8 cellular contexts compared by ENCODE assay signal in the genomic region with DNA sequence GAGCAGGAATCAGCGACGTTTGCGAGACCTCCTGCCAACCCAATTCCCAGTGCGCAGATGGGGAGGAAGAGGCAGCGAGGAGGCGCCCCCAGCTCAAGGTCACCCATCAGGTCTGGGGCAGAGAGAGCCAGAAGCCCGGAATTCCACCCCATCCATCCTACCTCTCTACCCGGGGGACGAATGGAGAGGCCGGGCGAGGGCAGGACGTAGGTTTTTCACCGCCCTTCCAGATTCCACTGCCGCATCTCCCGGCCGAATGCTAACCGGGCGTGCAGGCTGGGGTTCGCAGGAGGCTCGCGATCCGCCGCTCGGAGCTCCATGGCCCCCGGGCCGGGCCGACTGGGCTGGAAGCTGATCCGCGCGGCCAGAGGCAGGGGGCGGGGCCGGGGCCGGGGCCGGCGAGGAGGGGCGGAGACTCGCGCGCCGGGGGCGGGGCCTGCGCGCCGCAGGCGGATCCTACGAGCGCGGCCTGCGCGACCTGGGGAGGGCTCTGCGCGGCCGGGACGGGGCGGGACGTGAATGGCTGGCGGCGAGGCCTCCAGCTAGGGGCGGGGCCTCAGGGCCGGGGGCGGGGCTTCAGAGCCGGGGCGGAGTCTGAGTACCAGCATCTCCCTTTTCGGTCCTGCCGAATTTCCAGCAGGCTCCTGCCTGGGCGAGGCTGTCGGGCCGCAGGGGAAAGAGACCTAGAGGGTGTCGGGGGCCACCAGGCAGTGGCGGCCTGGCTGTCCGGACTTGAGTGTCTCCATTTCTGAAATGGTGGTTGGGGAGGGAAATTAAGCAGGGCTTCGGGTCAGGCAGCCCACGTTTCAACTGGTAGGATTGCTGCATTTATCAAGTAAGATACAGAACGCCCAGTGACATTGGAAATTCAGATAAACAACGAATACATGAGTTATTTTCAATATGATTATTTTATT. TPM values are rescaled to one million over a fixed set of nuclear protein-coding genes. Genes with fewer than 3 reads are reported as not detected.
A peak's percentile ranks its signal among the peaks of the same experiment; 100 is the strongest.
DNase-seq lines count a peak whose midpoint lies in the region; ATAC-seq, FAIRE-seq and TF ChIP-seq lines count a peak whose summit lies in the region.

ST6GALNAC4 (minus strand) TSS at position 377 of the 917 bp plus-strand sequence. CDS start 622 bp downstream, outside the sequence.

- FAIRE-seq in D721Med (lab: Jason Lieb, UNC): no peak

- H3K27ac Mint-ChIP-seq in IgD-negative memory B cell: peak within 1 kb of the TSS; percentile 96 to 99 (median 97)
- peak within 1 kb of the TSS; percentile 65 for H3K27ac Mint-ChIP-seq in activated T-cell treated with anti-CD3 and anti-CD28 coated beads, Interleukin-2, amount 50 U/mL, for 72 hours

- 3% methylated on average over 19 of the region's 75 CpGs for WGBS in esophagus muscularis mucosa

- H3K4me3 ChIP-seq in Peyer's patch: peak within 1 kb of the TSS; percentile 66 to 76 (median 72)
- peak within 1 kb of the TSS; percentile 67 to 89 (median 73) for H3K4me3 ChIP-seq in esophagus muscularis mucosa

- no peak for TF ChIP-seq EP300 in esophagus muscularis mucosa (IDR thresholded peaks at IDR 0.05)

- no peaks in the 10 kb centered on the region for H3K9me3 ChIP-seq in Peyer's patch
- H3K9me3 ChIP-seq in esophagus muscularis mucosa: no peaks in the 10 kb centered on the region

- H3K4me3 Mint-ChIP-seq in IgD-negative memory B cell: peak within 1 kb of the TSS; percentile 77 to 98 (median 92)
- peak within 1 kb of the TSS; percentile 83 to 86 for H3K4me3 Mint-ChIP-seq in activated T-cell treated with anti-CD3 and anti-CD28 coated beads, Interleukin-2, amount 50 U/mL, for 72 hours

- no peaks in the 10 kb centered on the region for H3K27me3 Mint-ChIP-seq in IgD-negative memory B cell
- H3K27me3 Mint-ChIP-seq in activated T-cell treated with anti-CD3 and anti-CD28 coated beads, Interleukin-2, amount 50 U/mL, for 72 hours (ENCODE audit: low read depth): peaks cover 1% of the 10 kb centered on the region

- TF ChIP-seq POLR2A in Peyer's patch (IDR thresholded peaks at IDR 0.05) (peak in 1 of 2 donors; percentile 35), esophagus muscularis mucosa (IDR thresholded peaks at IDR 0.05; ENCODE audit: low read depth) (no peak)

- H3K4me1 Mint-ChIP-seq in IgD-negative memory B cell: peaks cover 22 to 42% (median 24%) of the 10 kb centered on the region in 3 donors
- H3K4me1 Mint-ChIP-seq in activated T-cell treated with anti-CD3 and anti-CD28 coated beads, Interleukin-2, amount 50 U/mL, for 72 hours (ENCODE audit: low read depth): peaks cover 79% of the 10 kb centered on the region

- H3K4me1 ChIP-seq in Peyer's patch (peaks cover 6 to 60% (median 36%) of the 10 kb centered on the region in 4 donors), esophagus muscularis mucosa (peaks cover 55 to 70% (median 64%) of the 10 kb centered on the region in 4 donors)

- TF ChIP-seq CTCF in D721Med (IDR thresholded peaks at IDR 0.05; ENCODE audit: insufficient read depth, missing control alignments) (no peak), Peyer's patch (IDR thresholded peaks at IDR 0.05) (no peak), esophagus muscularis mucosa (IDR thresholded peaks at IDR 0.05) (no peak)

- H3K36me3 Mint-ChIP-seq in IgD-negative memory B cell: peaks cover 2% of the 10 kb centered on the region
- peaks cover 0 to 2% of the 10 kb centered on the region in 2 donors for H3K36me3 Mint-ChIP-seq in activated T-cell treated with anti-CD3 and anti-CD28 coated beads, Interleukin-2, amount 50 U/mL, for 72 hours (ENCODE audit: insufficient read depth in 2 of 2)

- H3K9me3 Mint-ChIP-seq in IgD-negative memory B cell: peaks cover 0 to 2% (median 0%) of the 10 kb centered on the region in 3 donors
- no peaks in the 10 kb centered on the region for H3K9me3 Mint-ChIP-seq in activated T-cell treated with anti-CD3 and anti-CD28 coated beads, Interleukin-2, amount 50 U/mL, for 72 hours

- intact Hi-C loops in esophagus muscularis mucosa (cut with DNase I): no loop called here

- H3K36me3 ChIP-seq in Peyer's patch: peaks cover 0 to 18% (median 0%) of the 10 kb centered on the region in 3 donors
- H3K36me3 ChIP-seq in esophagus muscularis mucosa: peaks cover 7 to 27% (median 23%) of the 10 kb centered on the region in 4 donors

- H3K27me3 ChIP-seq in Peyer's patch (no peaks in the 10 kb centered on the region), esophagus muscularis mucosa (peaks cover 0 to 3% (median 0%) of the 10 kb centered on the region in 4 donors)

- DNase-seq in D721Med (ENCODE audit: insufficient read length, low spot score) (peak; percentile 98), Peyer's patch (peak; percentile 96 to 98 (median 98)), esophagus muscularis mucosa (ENCODE audit: extremely low spot score) (peak; percentile 99), myocyte (ENCODE audit: low read depth) (peak; percentile 91)
- DNase-seq in activated T-cell treated with anti-CD3 and anti-CD28 coated beads, Interleukin-2, amount 50 U/mL, for 72 hours: peak; percentile 94 to 97
- DNase-seq in stimulated activated CD8-positive, alpha-beta memory T cell treated with anti-CD3 and anti-CD28 coated beads, Interleukin-7, amount 100 ng/mL, for 4 hours (ENCODE audit: low read depth in 2 of 2): peak; percentile 88 to 92

- H3K27ac ChIP-seq in Peyer's patch (peak within 1 kb of the TSS; percentile 55 to 89 (median 76)), esophagus muscularis mucosa (replicated peaks in 1 of 4) (peak within 1 kb of the TSS; percentile 69 to 86 (median 78))

- peak; percentile 54 for ATAC-seq in GM21528 (IDR thresholded peaks at IDR 0.05; ENCODE audit: low FRiP score, unreplicated experiment)
- peak; percentile 93 to 95 for ATAC-seq in activated T-cell treated with anti-CD3 and anti-CD28 coated beads, Interleukin-2, amount 50 U/mL, for 72 hours (replicated peaks in 1 of 2)

RNA-seq across cellular contexts. Expression of gene ST6GALNAC4, which starts in this region (rescaled TPM):
- polyA plus RNA-seq in IgD-negative memory B cell: 32.5 TPM
- total RNA-seq in Peyer's patch (100 to 1,000 TPM in 1 of 4 donors, 10 to 100 TPM in 3; 39.9 to 119 (median 46.7) TPM), esophagus muscularis mucosa (10 to 100 TPM; 20.3 to 44.8 (median 35.9) TPM), myocyte (114 and 195 TPM in 2 replicates)
- 10 to 100 TPM; 28.1 to 30.5 TPM for total RNA-seq in activated T-cell treated with anti-CD3 and anti-CD28 coated beads, Interleukin-2, amount 50 U/mL, for 72 hours
- 32.8 TPM for polyA plus RNA-seq in myocyte (2012)

Comparison
In these comparisons a context has a peak if more than half of its experiments do, and no peak if none do; other contexts are left out.
1. Peak in every context shown above with its lines: DNase-seq, ATAC-seq, H3K4me3 ChIP-seq and H3K27ac ChIP-seq.